ENCODE assay signal across 8 cellular contexts in genomic region chr17:38584350-38584925, GRCh38. TPM values are rescaled to one million over a fixed set of nuclear protein-coding genes. Genes with fewer than 3 reads are reported as not detected.
DNase-seq lines count a peak whose midpoint lies in the region; ATAC-seq and TF ChIP-seq lines count a peak whose summit lies in the region.

No MANE protein-coding gene starts in this region.

- H3K36me3 Mint-ChIP-seq in neural progenitor cell (no peaks in the 10 kb centered on the region), type B pancreatic cell (no peaks in the 10 kb centered on the region)

- H3K4me3 Mint-ChIP-seq in neural progenitor cell: peak overlapping the region; percentile 27
- H3K4me3 Mint-ChIP-seq in type B pancreatic cell: peak overlapping the region; percentile 65

- no peaks in the 10 kb centered on the region for H3K9me3 Mint-ChIP-seq in neural progenitor cell
- H3K9me3 Mint-ChIP-seq in type B pancreatic cell: no peaks in the 10 kb centered on the region

- H3K4me1 ChIP-seq in HCT116 (ENCODE audit: control insufficient read depth in 1 of 2, insufficient read depth in 2 of 2, low read length in 2 of 2) (peaks cover 22 to 33% of the 10 kb centered on the region in 2 experiments), OCI-LY3 (ENCODE audit: low read length) (peaks cover 49% of the 10 kb centered on the region), neural progenitor cell (peaks cover 67% of the 10 kb centered on the region)

- H3K9me3 ChIP-seq in HCT116 (ENCODE audit: control insufficient read depth in 1 of 2, insufficient read depth in 1 of 2, low read depth in 1 of 2, low read length in 2 of 2): no peaks in the 10 kb centered on the region
- no peaks in the 10 kb centered on the region for H3K9me3 ChIP-seq in OCI-LY3 (ENCODE audit: insufficient read depth, low read length)
- H3K9me3 ChIP-seq in neural progenitor cell (ENCODE audit: low read depth): no peaks in the 10 kb centered on the region

- POLR2A ChIA-PET in HCT116 (lab: Charles Lee): interaction anchor here (0.7 to 1.0 kb wide), 3 partner anchors 26 to 830 kb away, joined by 3 to 5 read pairs (median 4); no protein-coding TSS in a partner anchor

- no peaks in the 10 kb centered on the region for H3K9me2 ChIP-seq in HCT116 (ENCODE audit: insufficient read depth)

- intact Hi-C loops in HCT116 (cut with micrococcal nuclease): loop anchor here (1.0 to 10.0 kb wide), 3 partner anchors 26 to 92 kb away; no protein-coding TSS in a partner anchor

- H3K27ac Mint-ChIP-seq in neural progenitor cell: no peak overlapping the region
- peak overlapping the region; percentile 71 for H3K27ac Mint-ChIP-seq in type B pancreatic cell

- H3K27me3 Mint-ChIP-seq in neural progenitor cell (ENCODE audit: insufficient read depth, low read depth) (peaks cover 28% of the 10 kb centered on the region), type B pancreatic cell (peaks cover 25% of the 10 kb centered on the region)

- 0 out of 2 replicates have a peak overlapping the region, but pooled peaks have one; percentile 11 for H3K9ac ChIP-seq in HCT116 (ENCODE audit: low read length)
- peak overlapping the region; percentile 32; the same call in 1 of the 2 replicates for H3K9ac ChIP-seq in OCI-LY3 (ENCODE audit: low read length)
- no peak overlapping the region for H3K9ac ChIP-seq in neural progenitor cell

- H3K4me3 ChIP-seq in HCT116 (replicated peaks in 1 of 2; ENCODE audit: low read depth in 1 of 2, low read length in 2 of 2): no peak overlapping the region
- peak overlapping the region; percentile 68 for H3K4me3 ChIP-seq in OCI-LY3 (ENCODE audit: low read length)
- H3K4me3 ChIP-seq in neural progenitor cell: no peak overlapping the region

- H3K36me3 ChIP-seq in HCT116 (ENCODE audit: control insufficient read depth in 1 of 2, insufficient read depth in 2 of 2, low read length in 2 of 2): no peaks in the 10 kb centered on the region
- no peaks in the 10 kb centered on the region for H3K36me3 ChIP-seq in OCI-LY3 (replicated peaks; ENCODE audit: low read depth, low read length)
- no peaks in the 10 kb centered on the region for H3K36me3 ChIP-seq in neural progenitor cell

- CTCF ChIA-PET in HCT116 (lab: Charles Lee): interaction anchor here (0.6 to 6.4 kb wide), 12 partner anchors 10 to 230 kb away, joined by 3 to 100 read pairs (median 4); no protein-coding TSS in a partner anchor

- H3F3A ChIP-seq in neural progenitor cell (ENCODE audit: low read depth): peaks cover 40% of the 10 kb centered on the region

- H3K4me1 Mint-ChIP-seq in neural progenitor cell: peaks cover 70% of the 10 kb centered on the region
- H3K4me1 Mint-ChIP-seq in type B pancreatic cell (ENCODE audit: unreplicated experiment): peaks cover 19% of the 10 kb centered on the region

- RAD21 ChIA-PET in HCT116 (lab: Charles Lee; ENCODE audit: low non-redundant PET in 1 of 2, low total read pairs in 2 of 2, uncharacterized antibody in 2 of 2, unreplicated experiment in 2 of 2): interaction anchor here (0.8 to 5.2 kb wide), 3 partner anchors 26 to 83 kb away, joined by 4 to 21 read pairs (median 7); no protein-coding TSS in a partner anchor

- ATAC-seq in HCT116 (peak; percentile 92), HG02571 (IDR thresholded peaks at IDR 0.05; ENCODE audit: unreplicated experiment) (no peak)

- DNase-seq in HCT116 (ENCODE audit: low read depth, low spot score): no peak
- DNase-seq in activated T-cell treated with anti-CD3 and anti-CD28 coated beads, Interleukin-2, amount 50 U/mL, for 48 hours: peak; percentile 60 to 77
- peak; percentile 55 for DNase-seq in fibroblast of gingiva (ENCODE audit: low read depth)
- DNase-seq in neural progenitor cell (ENCODE audit: low spot score): peak; percentile 75
- DNase-seq in type B pancreatic cell (ENCODE audit: extremely low spot score, unreplicated experiment): no peak

- TF ChIP-seq CTCF in C4-2B (conservative IDR thresholded peaks at IDR 0.05): peak; percentile 100
- peak; percentile 96 to 97 (median 96) for TF ChIP-seq CTCF in HCT116 (IDR thresholded peaks at IDR 0.05 in 2 of 3, conservative IDR thresholded peaks at IDR 0.05 in 1 of 3; ENCODE audit: borderline replicate concordance in 1 of 3, insufficient read depth in 1 of 3, low read depth in 2 of 3, low read length in 2 of 3)
- TF ChIP-seq CTCF in OCI-LY3 (IDR thresholded peaks at IDR 0.05; ENCODE audit: low read depth, low read length): peak; percentile 95
- peak; percentile 96 for TF ChIP-seq CTCF in neural progenitor cell (IDR thresholded peaks at IDR 0.05)
- TF ChIP-seq CTCF in type B pancreatic cell (conservative IDR thresholded peaks at IDR 0.05): peak; percentile 99

- H3K4me2 ChIP-seq in HCT116 (ENCODE audit: low read length) (peak overlapping the region; percentile 65), OCI-LY3 (ENCODE audit: low read length) (peak overlapping the region; percentile 88), neural progenitor cell (peak overlapping the region; percentile 62)

- peak; percentile 95 for TF ChIP-seq RAD21 in HCT116 (IDR thresholded peaks at IDR 0.05; ENCODE audit: low read depth)

- H3K79me2 ChIP-seq in HCT116 (ENCODE audit: insufficient read depth, low read length) (no peaks in the 10 kb centered on the region), OCI-LY3 (ENCODE audit: low read length) (no peaks in the 10 kb centered on the region), neural progenitor cell (ENCODE audit: low read depth) (no peaks in the 10 kb centered on the region)

- no TSS peak for BruUV-seq in HCT116 (replicated peaks; lab: Mats Ljungman, UMichigan)

- no peak for TF ChIP-seq POLR2A in HCT116 (IDR thresholded peaks at IDR 0.05; ENCODE audit: borderline replicate concordance, extremely low read depth, insufficient read depth, insufficient read length)

- H2AFZ ChIP-seq in HCT116 (ENCODE audit: low read depth, low read length, poor library complexity, severe bottlenecking): peak overlapping the region; percentile 91
- peak overlapping the region; percentile 76 for H2AFZ ChIP-seq in OCI-LY3 (ENCODE audit: low read depth, low read length)
- no peak overlapping the region for H2AFZ ChIP-seq in neural progenitor cell (replicated peaks)

- no peaks in the 10 kb centered on the region for H4K20me1 ChIP-seq in HCT116 (ENCODE audit: insufficient read depth)
- H4K20me1 ChIP-seq in OCI-LY3 (ENCODE audit: insufficient read depth, low read length): no peaks in the 10 kb centered on the region
- peaks cover 90% of the 10 kb centered on the region for H4K20me1 ChIP-seq in neural progenitor cell (ENCODE audit: low read depth)

- peak overlapping the region; percentile 54 for H3K27ac ChIP-seq in C4-2B
- H3K27ac ChIP-seq in HCT116 (ENCODE audit: low read depth, low read length): 0 out of 2 replicates have a peak overlapping the region, but pooled peaks have one; percentile 19
- no peak overlapping the region for H3K27ac ChIP-seq in OCI-LY3 (ENCODE audit: low read length)
- no peak overlapping the region for H3K27ac ChIP-seq in neural progenitor cell

- no peaks in the 10 kb centered on the region for H3K27me3 ChIP-seq in HCT116 (ENCODE audit: insufficient read depth, low read length)
- H3K27me3 ChIP-seq in OCI-LY3 (ENCODE audit: low read depth, low read length): peaks cover 10% of the 10 kb centered on the region
- peaks cover 17% of the 10 kb centered on the region for H3K27me3 ChIP-seq in neural progenitor cell

TF ChIP-seq in HCT116, 20 proteins besides CTCF, POLR2A, EP300 and RAD21:
- TF ChIP-seq SP1 (IDR thresholded peaks at IDR 0.05; ENCODE audit: low read depth) (no peak), SRF (IDR thresholded peaks at IDR 0.05; ENCODE audit: low read depth) (no peak), ZNF274 (IDR thresholded peaks at IDR 0.05; ENCODE audit: low read depth, low read length) (no peak), TCF7L2 (IDR thresholded peaks at IDR 0.05; ENCODE audit: borderline replicate concordance, extremely low read depth, insufficient read depth, insufficient read length) (no peak), POLR2AphosphoS5 (IDR thresholded peaks at IDR 0.05; ENCODE audit: low read depth, low read length) (no peak), EZH2 (IDR thresholded peaks at IDR 0.05) (no peak), CEBPB (IDR thresholded peaks at IDR 0.05; ENCODE audit: low read depth) (no peak)

RNA-seq across cellular contexts. Expression of gene SRCIN1, which starts 21.3 kb away (rescaled TPM):
- total RNA-seq in HCT116 (2021; ENCODE audit: unreplicated experiment): 10.5 TPM
- 5.3 and 6.6 TPM in 2 replicates for polyA plus RNA-seq in HCT116 (2012)
- 3.8 and 15.6 TPM in 2 replicates for total RNA-seq in neural progenitor cell (ENCODE audit: low replicate concordance)
- 8.3 and 11.9 TPM in 2 replicates for total RNA-seq in type B pancreatic cell (ENCODE audit: low replicate concordance)

Comparison
In these comparisons a context has a peak if more than half of its experiments do, and no peak if none do; other contexts are left out.
1. H3K27ac ChIP-seq: peak in C4-2B (single experiment) and HCT116 (single experiment); none in OCI-LY3 (single experiment) and neural progenitor cell (single experiment).
2. DNase-seq: peak in activated T-cell treated with anti-CD3 and anti-CD28 coated beads, Interleukin-2, amount 50 U/mL, for 48 hours (2 of 2), fibroblast of gingiva (single experiment) and neural progenitor cell (single experiment); none in HCT116 (single experiment) and type B pancreatic cell (single experiment).
3. Peak in every context shown above with its lines, with median percentiles within 50 percentile points of each other: CTCF ChIP-seq and H3K4me2 ChIP-seq.